In the genomic region with DNA sequence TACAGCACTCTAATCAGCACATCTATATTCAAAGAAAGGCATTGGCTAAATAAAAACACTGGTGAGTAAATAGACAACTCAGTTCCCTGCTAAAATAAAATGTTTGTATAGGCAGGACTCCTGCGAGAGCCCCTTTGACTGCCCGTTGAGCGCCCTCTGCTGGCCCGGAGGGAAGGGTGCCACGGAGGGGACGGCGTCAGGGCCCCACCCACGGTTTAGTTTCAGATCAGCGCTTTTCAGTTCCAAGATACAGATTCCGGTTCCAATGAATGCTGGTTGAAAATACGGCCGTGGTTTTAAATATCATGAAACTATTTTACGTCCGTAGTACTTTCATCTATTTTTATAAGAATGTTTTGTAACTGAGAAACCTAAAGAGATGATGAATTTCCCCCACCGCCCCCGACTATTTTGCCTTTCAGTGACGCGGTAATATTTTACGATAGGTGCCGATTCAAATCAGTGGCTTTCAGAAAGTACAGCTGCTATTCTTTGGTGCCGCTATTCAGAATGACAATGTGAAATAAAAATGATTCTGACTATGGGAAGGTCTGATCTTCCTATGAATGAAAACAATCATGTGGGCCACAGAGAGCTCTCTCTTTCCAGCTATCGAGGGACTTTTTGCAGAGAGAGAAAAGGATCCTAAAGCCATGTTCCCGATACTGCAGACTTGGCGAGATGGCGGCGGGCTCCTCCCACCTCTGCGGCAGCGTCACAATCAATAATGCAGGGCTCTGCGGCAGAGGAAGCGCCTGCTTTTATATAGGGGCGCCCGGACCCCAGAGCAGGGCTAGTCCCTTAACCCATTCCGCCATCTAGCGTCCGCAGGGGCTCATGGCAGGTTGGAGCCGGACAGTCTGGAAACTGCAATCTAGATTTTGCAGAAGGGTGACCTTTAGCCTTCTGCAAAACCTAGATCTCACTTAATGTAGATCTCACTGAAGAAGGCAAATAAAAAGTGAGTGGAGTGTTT, we compare ENCODE assay signal across 8 cellular contexts. TPM values are rescaled to one million over a fixed set of nuclear protein-coding genes. Genes with fewer than 3 reads are reported as not detected.
DNase-seq lines count a peak whose midpoint lies in the region; ATAC-seq and TF ChIP-seq lines count a peak whose summit lies in the region.

No MANE protein-coding gene starts in this region.

- no peaks in the 10 kb centered on the region for H3K9me3 Mint-ChIP-seq in activated CD8-positive, alpha-beta memory T cell treated with anti-CD3 and anti-CD28 coated beads, Interleukin-2, amount 10 ng/mL, durations not matched to agents 7 days and 5 days (ENCODE audit: low read depth)
- peaks cover 12% of the 10 kb centered on the region for H3K9me3 Mint-ChIP-seq in endodermal cell

- WGBS in endodermal cell (ENCODE audit: insufficient coverage in 1 of 2, insufficient read length in 1 of 2), 2 experiments = 0% methylated on average over 21 to 36 of the region's 36 CpGs

- H3K4me1 Mint-ChIP-seq in activated CD8-positive, alpha-beta memory T cell treated with anti-CD3 and anti-CD28 coated beads, Interleukin-2, amount 10 ng/mL, durations not matched to agents 7 days and 5 days = peaks cover 17% of the 10 kb centered on the region
- peaks cover 5% of the 10 kb centered on the region for H3K4me1 Mint-ChIP-seq in endodermal cell

- peak overlapping the region; percentile 93 for H3K4me3 Mint-ChIP-seq in activated CD8-positive, alpha-beta memory T cell treated with anti-CD3 and anti-CD28 coated beads, Interleukin-2, amount 10 ng/mL, durations not matched to agents 7 days and 5 days
- H3K4me3 Mint-ChIP-seq in endodermal cell = peak overlapping the region; percentile 73

- H3K27ac ChIP-seq in endodermal cell (ENCODE audit: low read depth, low read length) = peak overlapping the region; percentile 83

- DNase-seq in COR-L47 (lab: John Stamatoyannopoulos, UW) (peak; percentile 73), HUDEP-2 (lab: John Stamatoyannopoulos, UW; ENCODE audit: unreplicated experiment in 76 of 76) (peak in 75 of 76 experiments; percentile 22 to 91 (median 77)), NOMO-1 treated with DMSO at 0.1 percent for 48 hours (lab: John Stamatoyannopoulos, UW; ENCODE audit: unreplicated experiment) (peak; percentile 84), endodermal cell (peak; percentile 98), mesenteric fat pad (ENCODE audit: low spot score) (peak; percentile 95)
- peak; percentile 96 for DNase-seq in activated CD8-positive, alpha-beta memory T cell treated with anti-CD3 and anti-CD28 coated beads, Interleukin-2, amount 10 ng/mL, durations not matched to agents 7 days and 5 days
- DNase-seq in stimulated activated CD8-positive, alpha-beta memory T cell treated with anti-CD3 and anti-CD28 coated beads, Interleukin-15, amount 100 ng/mL, for 1 hour (ENCODE audit: low read depth) = peak; percentile 92

- H3K4me1 ChIP-seq in endodermal cell (ENCODE audit: control insufficient read depth, insufficient read depth, low read length) = no peaks in the 10 kb centered on the region

- peak overlapping the region; percentile 65 for H3K9ac ChIP-seq in endodermal cell (ENCODE audit: extremely low read depth, low read length, poor library complexity, severe bottlenecking)

- H3K36me3 Mint-ChIP-seq in activated CD8-positive, alpha-beta memory T cell treated with anti-CD3 and anti-CD28 coated beads, Interleukin-2, amount 10 ng/mL, durations not matched to agents 7 days and 5 days = peaks cover 1% of the 10 kb centered on the region
- H3K36me3 Mint-ChIP-seq in endodermal cell (ENCODE audit: low read depth) = no peaks in the 10 kb centered on the region

- H3K27ac Mint-ChIP-seq in activated CD8-positive, alpha-beta memory T cell treated with anti-CD3 and anti-CD28 coated beads, Interleukin-2, amount 10 ng/mL, durations not matched to agents 7 days and 5 days = peak overlapping the region; percentile 98
- H3K27ac Mint-ChIP-seq in endodermal cell = peak overlapping the region; percentile 94

- H3K9me3 ChIP-seq in endodermal cell (ENCODE audit: control insufficient read depth, low read length) = peaks cover 7% of the 10 kb centered on the region

- H3K36me3 ChIP-seq in endodermal cell (ENCODE audit: control insufficient read depth, insufficient read depth, low read length) = no peaks in the 10 kb centered on the region

- TF ChIP-seq CTCF in endodermal cell (conservative IDR thresholded peaks at IDR 0.05) = peak; percentile 99

- peak overlapping the region; percentile 94 for H3K4me3 ChIP-seq in endodermal cell (ENCODE audit: low read length)

- H3K27me3 Mint-ChIP-seq in activated CD8-positive, alpha-beta memory T cell treated with anti-CD3 and anti-CD28 coated beads, Interleukin-2, amount 10 ng/mL, durations not matched to agents 7 days and 5 days = no peaks in the 10 kb centered on the region
- H3K27me3 Mint-ChIP-seq in endodermal cell (ENCODE audit: insufficient read depth) = no peaks in the 10 kb centered on the region

- H3K27me3 ChIP-seq in endodermal cell (ENCODE audit: control insufficient read depth, insufficient read depth, low read length, poor library complexity, severe bottlenecking) = no peaks in the 10 kb centered on the region

- ATAC-seq in GM21390 (IDR thresholded peaks at IDR 0.05; ENCODE audit: unreplicated experiment) = peak; percentile 86
- peak; percentile 98 for ATAC-seq in activated CD8-positive, alpha-beta memory T cell treated with anti-CD3 and anti-CD28 coated beads, Interleukin-2, amount 10 ng/mL, durations not matched to agents 7 days and 5 days

- CTCF ChIA-PET in activated CD8-positive, alpha-beta memory T cell treated with anti-CD3 and anti-CD28 coated beads, Interleukin-2, amount 10 ng/mL, durations not matched to agents 7 days and 5 days (lab: Charles Lee) = interaction anchor here (0.6 to 6.9 kb wide), 45 partner anchors 12 to 1033 kb away, joined by 3 to 77 read pairs (median 4); a partner anchor contains a TSS

RNA-seq across cellular contexts. Expression of a gene that starts 10.6 kb away (rescaled TPM):
- total RNA-seq in activated CD8-positive, alpha-beta memory T cell treated with anti-CD3 and anti-CD28 coated beads, Interleukin-2, amount 10 ng/mL, durations not matched to agents 7 days and 5 days = not detected
- total RNA-seq in endodermal cell (not detected), mesenteric fat pad (not detected)
- polyA plus RNA-seq in endodermal cell (2013, experiment 1 of 2) = not detected
- not detected for polyA plus RNA-seq in endodermal cell (2013, experiment 2 of 2)

RNA-seq across cellular contexts. Expression of a gene that starts 44.0 kb away (rescaled TPM):
- 10 to 100 TPM; 20.7 to 28.7 TPM for total RNA-seq in activated CD8-positive, alpha-beta memory T cell treated with anti-CD3 and anti-CD28 coated beads, Interleukin-2, amount 10 ng/mL, durations not matched to agents 7 days and 5 days
- total RNA-seq in endodermal cell (10 to 100 TPM; 27.7 to 40.2 TPM), mesenteric fat pad (16.9 TPM)
- 33.9 TPM for polyA plus RNA-seq in endodermal cell (2013, experiment 1 of 2)
- polyA plus RNA-seq in endodermal cell (2013, experiment 2 of 2) = 27.7 TPM

RNA-seq across cellular contexts. Expression of a gene that starts 44.1 kb away (rescaled TPM):
- total RNA-seq in activated CD8-positive, alpha-beta memory T cell treated with anti-CD3 and anti-CD28 coated beads, Interleukin-2, amount 10 ng/mL, durations not matched to agents 7 days and 5 days = 1 to 10 TPM; 4.1 to 4.5 TPM
- total RNA-seq in endodermal cell (10 to 100 TPM; 21.0 to 24.3 TPM), mesenteric fat pad (10.8 TPM)
- 28.3 TPM for polyA plus RNA-seq in endodermal cell (2013, experiment 1 of 2)
- polyA plus RNA-seq in endodermal cell (2013, experiment 2 of 2) = 27.9 TPM

Comparison
In these comparisons a context has a peak if more than half of its experiments do, and no peak if none do; other contexts are left out.
1. Peak in every context shown above with its lines: DNase-seq, ATAC-seq, H3K4me3 ChIP-seq and H3K27ac ChIP-seq.